9 cellular contexts compared by ENCODE assay signal in genomic region chr7:151550601-151551286, GRCh38. TPM values are rescaled to one million over a fixed set of nuclear protein-coding genes. Genes with fewer than 3 reads are reported as not detected.
DNase-seq lines count a peak whose midpoint lies in the region; TF ChIP-seq lines count a peak whose summit lies in the region.
"Had no signal": no experiment of that assay in that cellular context is flagged by ENCODE, and none has a peak within 500 bp of the region (broad histone marks: within the 10 kb centered on the region; RNA-seq: fewer than 3 reads in every experiment).

No MANE protein-coding gene starts in this region.

- no peaks in the 10 kb centered on the region for H3K27me3 Mint-ChIP-seq in osteocyte (ENCODE audit: unreplicated experiment)

- no peaks in the 10 kb centered on the region for H3K27me3 ChIP-seq in trophoblast cell (ENCODE audit: insufficient read depth, low read length)

- no peak overlapping the region for H3K23ac ChIP-seq in trophoblast cell (ENCODE audit: low read length)

- no peak overlapping the region for H4K91ac ChIP-seq in trophoblast cell (ENCODE audit: low read depth, low read length)

- no peak overlapping the region for H2AFZ ChIP-seq in trophoblast cell (ENCODE audit: insufficient read depth, low read length, poor library complexity)

- no peaks in the 10 kb centered on the region for H3K9me3 Mint-ChIP-seq in osteocyte (ENCODE audit: unreplicated experiment)

- TF ChIP-seq CTCF in epithelial cell of proximal tubule (conservative IDR thresholded peaks at IDR 0.05; ENCODE audit: low read depth, low read length) (no peak), osteocyte (IDR thresholded peaks at IDR 0.05) (no peak)

- H2AK5ac ChIP-seq in trophoblast cell (ENCODE audit: low read length), result no peak overlapping the region

- no peak overlapping the region for H3K27ac ChIP-seq in trophoblast cell (ENCODE audit: low read depth, low read length)

- H4K12ac ChIP-seq in trophoblast cell (ENCODE audit: low read depth, low read length), result no peak overlapping the region

- peaks cover 11 to 13% of the 10 kb centered on the region in 2 experiments for H3K4me1 ChIP-seq in trophoblast cell (ENCODE audit: control insufficient read depth in 1 of 2, insufficient read depth in 2 of 2, low read length in 2 of 2)

- WGBS in trophoblast cell (ENCODE audit: extremely low coverage, insufficient coverage, insufficient read length), result no CpG with 5 or more reads among the region's 4 CpGs

- H3K27ac Mint-ChIP-seq in osteocyte (ENCODE audit: unreplicated experiment), result peak overlapping the region; percentile 39

- H3K36me3 Mint-ChIP-seq in osteocyte (ENCODE audit: unreplicated experiment), result no peaks in the 10 kb centered on the region

- no peak overlapping the region for H3K4me3 Mint-ChIP-seq in osteocyte (ENCODE audit: unreplicated experiment)

- no peak overlapping the region for H3K14ac ChIP-seq in trophoblast cell (ENCODE audit: low read length)

- H3K9me3 ChIP-seq in trophoblast cell (ENCODE audit: insufficient read depth, low read depth, low read length), result no peaks in the 10 kb centered on the region

- no peak overlapping the region for H2BK12ac ChIP-seq in trophoblast cell (ENCODE audit: low read length)

- H3K79me1 ChIP-seq in trophoblast cell (ENCODE audit: low read length), result no peaks in the 10 kb centered on the region

- DNase-seq in EH (ENCODE audit: low read depth) (peak; percentile 72), NCI-H2196 treated with DMSO at 0.1 percent for 48 hours (lab: John Stamatoyannopoulos, UW; ENCODE audit: unreplicated experiment) (peak; percentile 5), epithelial cell of proximal tubule (ENCODE audit: low read depth) (peak; percentile 46), osteocyte (ENCODE audit: extremely low spot score, unreplicated experiment) (peak; percentile 30), trophoblast cell (no peak), SIG-M5 (lab: John Stamatoyannopoulos, UW) (no peak), NCI-H748 treated with DMSO at 0.1 percent for 48 hours (lab: John Stamatoyannopoulos, UW) (no peak), NCI-H446 treated with DMSO at 0.1 percent for 48 hours (lab: John Stamatoyannopoulos, UW) (no peak)
- DNase-seq: NCI-H1436 treated with DMSO at 0.1 percent for 48 hours had no signal

- H3K4ac ChIP-seq in trophoblast cell (ENCODE audit: low read depth, low read length), result no peak overlapping the region

- H3K18ac ChIP-seq in trophoblast cell (ENCODE audit: low read length), result no peak overlapping the region

- no peaks in the 10 kb centered on the region for H3K79me2 ChIP-seq in trophoblast cell (ENCODE audit: control insufficient read depth, insufficient read depth, low read length, poor library complexity)

- no peak overlapping the region for H2BK120ac ChIP-seq in trophoblast cell (ENCODE audit: insufficient read depth, low read length, poor library complexity)

- no peak overlapping the region for H4K8ac ChIP-seq in trophoblast cell (ENCODE audit: low read depth, low read length)

- H2BK5ac ChIP-seq in trophoblast cell (ENCODE audit: low read depth, low read length, poor library complexity), result no peak overlapping the region

- no peaks in the 10 kb centered on the region for H3K36me3 ChIP-seq in trophoblast cell (ENCODE audit: control insufficient read depth in 1 of 2, insufficient read depth in 2 of 2, low read length in 2 of 2)

- H3K4me3 ChIP-seq in epithelial cell of proximal tubule (ENCODE audit: low read depth, low read length) (no peak overlapping the region), trophoblast cell (ENCODE audit: low read depth, low read length) (no peak overlapping the region)

- H3K9ac ChIP-seq in trophoblast cell (ENCODE audit: low read length), result no peak overlapping the region

- no peak overlapping the region for H3K4me2 ChIP-seq in trophoblast cell (ENCODE audit: low read length)

- H3K4me1 Mint-ChIP-seq in osteocyte (ENCODE audit: unreplicated experiment), result peaks cover 13% of the 10 kb centered on the region

RNA-seq across cellular contexts. Expression of gene RHEB, which starts 31.0 kb away (rescaled TPM):
- total RNA-seq in epithelial cell of proximal tubule (130 and 157 TPM in 2 replicates), osteocyte (97.2 and 97.7 TPM in 2 replicates)
- polyA plus RNA-seq in trophoblast cell (2013), result 145 and 153 TPM in 2 replicates

Comparison
In these comparisons a context has a peak if more than half of its experiments do, and no peak if none do; other contexts are left out.
1. DNase-seq: peak in EH (single experiment), NCI-H2196 treated with DMSO at 0.1 percent for 48 hours (single experiment), epithelial cell of proximal tubule (single experiment) and osteocyte (single experiment); none in trophoblast cell (0 of 2), SIG-M5 (single experiment), NCI-H748 treated with DMSO at 0.1 percent for 48 hours (single experiment) and NCI-H446 treated with DMSO at 0.1 percent for 48 hours (single experiment).